23 cellular contexts compared by ENCODE assay signal in the genomic region with DNA sequence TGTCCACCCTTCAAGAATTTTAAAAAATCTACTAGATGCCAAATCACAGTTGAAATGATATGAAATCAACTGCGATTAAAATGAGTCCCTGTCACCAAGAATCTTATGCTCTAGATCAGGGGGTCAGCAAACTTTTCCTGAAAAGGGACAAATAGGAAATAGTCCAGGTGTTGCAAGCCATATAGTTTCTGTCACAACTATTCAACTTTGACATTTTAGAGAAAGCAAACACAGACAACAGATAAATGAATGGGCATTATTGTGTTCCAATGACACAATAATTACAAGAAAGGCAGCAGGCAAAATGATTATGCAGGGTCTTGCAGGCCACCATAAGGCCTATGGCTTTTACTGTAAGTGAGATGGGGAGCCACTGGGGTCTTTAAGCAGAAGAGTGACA. TPM values are rescaled to one million over a fixed set of nuclear protein-coding genes. Genes with fewer than 3 reads are reported as not detected.
A peak's percentile ranks its signal among the peaks of the same experiment; 100 is the strongest.
DNase-seq lines count a peak whose midpoint lies in the region; ATAC-seq, FAIRE-seq and TF ChIP-seq lines count a peak whose summit lies in the region.
"Had no signal": no experiment of that assay in that cellular context is flagged by ENCODE, and none has a peak within 500 bp of the region (broad histone marks: within the 10 kb centered on the region; RNA-seq: fewer than 3 reads in every experiment).

No MANE protein-coding gene starts in this region.

- intact Hi-C loops in HepG2 (cut with micrococcal nuclease; ENCODE audit: unreplicated experiment), result no loop called here
- intact Hi-C loops in right lobe of liver (cut with DNase I), result no loop called here

- no peak overlapping the region for H3K4me2 ChIP-seq in HepG2 (ENCODE audit: low read depth, low read length)
- H3K4me2 ChIP-seq: A549; BLaER1 treated with 17β-estradiol and CSF1 and Interleukin-3, amounts not matched to agents 10 nM and 100 nM had no signal

- 86% methylated on average over 1 of the region's 1 CpG for WGBS in HepG2 (ENCODE audit: low lambda C conversion rate)
- 100% methylated on average over 1 of the region's 1 CpG for WGBS in right lobe of liver (ENCODE audit: insufficient coverage, low coverage, low lambda C conversion rate, missing lambda C conversion rate)

- DNase-seq in NCI-H146 (lab: John Stamatoyannopoulos, UW), result peak; percentile 32
- no peak for DNase-seq in NCI-H146 treated with DMSO at 0.1 percent for 48 hours (lab: John Stamatoyannopoulos, UW; ENCODE audit: unreplicated experiment)
- peak; percentile 29 for DNase-seq in HepG2 (ENCODE audit: low spot score)
- no peak for DNase-seq in right lobe of liver
- no peak for DNase-seq in D341Med (ENCODE audit: low spot score)
- DNase-seq: AML-193; Caco-2; Calu3; CD4-positive, alpha-beta T cell; CD8-positive, alpha-beta T cell; DMS 273 treated with DMSO at 0.1 percent for 48 hours; DMS153; DMS53; DMS79; DND-41; EL; GDM1 had no signal

- peaks cover 3 to 5% of the 10 kb centered on the region in 2 experiments; a peak in 3 of 5 replicates for H3K36me3 ChIP-seq in HepG2 (replicated peaks in 1 of 2; ENCODE audit: control insufficient read depth in 1 of 2, insufficient read depth in 2 of 2, low read length in 2 of 2)
- no peaks in the 10 kb centered on the region for H3K36me3 ChIP-seq in right lobe of liver

- CTCF ChIA-PET in HepG2 (lab: Yijun Ruan, JAX; ENCODE audit: low intra/inter-chr PET ratio, low total read pairs), result no interaction called here

- H3K27me3 ChIP-seq in HepG2 (ENCODE audit: control insufficient read depth in 1 of 2, insufficient read depth in 2 of 2, low read length in 2 of 2), result no peaks in the 10 kb centered on the region; a peak in 1 of 5 replicates
- H3K27me3 ChIP-seq in right lobe of liver, result no peaks in the 10 kb centered on the region
- H3K27me3 ChIP-seq: BLaER1 treated with 17β-estradiol and CSF1 and Interleukin-3, amounts not matched to agents 10 nM and 100 nM had no signal

- H3K9ac ChIP-seq in HepG2 (ENCODE audit: insufficient read depth, low read depth, low read length), result no peak overlapping the region
- H3K9ac ChIP-seq: BLaER1 treated with 17β-estradiol and CSF1 and Interleukin-3, amounts not matched to agents 10 nM and 100 nM had no signal

- no peak; the same call in 2 of the 3 replicates for ATAC-seq in HepG2
- no peak for ATAC-seq in right lobe of liver
- ATAC-seq: A549; CD8-positive, alpha-beta T cell; GM12878 had no signal

- FAIRE-seq in HepG2 (lab: Jason Lieb, UNC), result no peak
- FAIRE-seq: A549, GM12878, GM19239 had no signal

- no peaks in the 10 kb centered on the region for H4K20me1 ChIP-seq in HepG2 (ENCODE audit: insufficient read depth, low read length)
- H4K20me1 ChIP-seq: BLaER1 treated with 17β-estradiol and CSF1 and Interleukin-3, amounts not matched to agents 10 nM and 100 nM had no signal

- BruUV-seq in HepG2 (replicated peaks; lab: Mats Ljungman, UMichigan), result no TSS peak

- H3K27ac ChIP-seq in HepG2 (ENCODE audit: extremely low read length, insufficient read depth, low read length) (peak overlapping the region; percentile 36), right lobe of liver (no peak overlapping the region)
- H3K27ac ChIP-seq: 22Rv1; A549; BLaER1 treated with 17β-estradiol and CSF1 and Interleukin-3, amounts not matched to agents 10 nM and 100 nM; C4-2B had no signal

- H3K79me2 ChIP-seq in HepG2 (ENCODE audit: insufficient read depth, low read length), result no peaks in the 10 kb centered on the region

- in situ Hi-C loops in HepG2 (cut with HindIII; ENCODE audit: extremely low pct_ligation_motif_present, low pct_unique_long_range_greater_than_20kb), result no loop called here

- TF ChIP-seq CTCF in HepG2 (CRISPR knock-in tag; IDR thresholded peaks at IDR 0.05) (no peak), right lobe of liver (IDR thresholded peaks at IDR 0.05) (no peak)

- POLR2A ChIA-PET in HepG2 (lab: Yijun Ruan, JAX), result no interaction called here

- H3K9me3 ChIP-seq in HepG2 (ENCODE audit: low read length) (no peaks in the 10 kb centered on the region), right lobe of liver (no peaks in the 10 kb centered on the region)
- H3K9me3 ChIP-seq: A549; BLaER1 treated with 17β-estradiol and CSF1 and Interleukin-3, amounts not matched to agents 10 nM and 100 nM; Caco-2 had no signal

- no peak for TF ChIP-seq POLR2A in HepG2 (IDR thresholded peaks at IDR 0.05; ENCODE audit: insufficient read depth in 1 of 2, low read depth in 2 of 2, low read length in 2 of 2)
- TF ChIP-seq POLR2A in right lobe of liver (IDR thresholded peaks at IDR 0.05), result no peak

- no peak overlapping the region for H2AFZ ChIP-seq in HepG2 (ENCODE audit: low read length)

- TF ChIP-seq EP300 in HepG2 (IDR thresholded peaks at IDR 0.05; ENCODE audit: low read depth in 2 of 2, low read length in 2 of 2) (no peak), HepG2 (CRISPR knock-in tag; IDR thresholded peaks at IDR 0.05; ENCODE audit: borderline replicate concordance) (no peak)

- H3K4me3 ChIP-seq in HepG2 (replicated peaks in 1 of 3; ENCODE audit: insufficient read depth in 1 of 3, low read depth in 2 of 3, low read length in 3 of 3) (no peak overlapping the region), right lobe of liver (no peak overlapping the region)
- H3K4me3 ChIP-seq: A549; BLaER1 treated with 17β-estradiol and CSF1 and Interleukin-3, amounts not matched to agents 10 nM and 100 nM; GM12878 had no signal

- no peak for TF ChIP-seq RAD21 in HepG2 (CRISPR knock-in tag; IDR thresholded peaks at IDR 0.05)

- H3K4me1 ChIP-seq in HepG2 (ENCODE audit: insufficient read depth, low read length) (peaks cover 25% of the 10 kb centered on the region), right lobe of liver (no peaks in the 10 kb centered on the region)
- H3K4me1 ChIP-seq: A549; BLaER1 treated with 17β-estradiol and CSF1 and Interleukin-3, amounts not matched to agents 10 nM and 100 nM; Caco-2 had no signal

TF ChIP-seq in HepG2, 621 proteins besides CTCF, POLR2A, EP300 and RAD21 (continues in another document):
- TF ChIP-seq SIX1 (CRISPR knock-in tag; IDR thresholded peaks at IDR 0.05; ENCODE audit: borderline replicate concordance), result no peak
- TF ChIP-seq, protein P1, sequence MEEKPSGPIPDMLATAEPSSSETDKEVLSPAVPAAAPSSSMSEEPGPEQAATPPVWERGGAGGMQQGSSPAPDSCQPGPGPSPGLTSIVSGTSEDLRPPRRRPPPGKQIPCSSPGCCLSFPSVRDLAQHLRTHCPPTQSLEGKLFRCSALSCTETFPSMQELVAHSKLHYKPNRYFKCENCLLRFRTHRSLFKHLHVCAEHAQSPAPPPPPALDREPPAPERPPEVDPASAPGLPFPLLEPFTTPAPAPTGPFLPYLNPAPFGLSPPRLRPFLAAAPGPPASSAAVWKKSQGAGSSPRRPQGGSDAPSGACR (CRISPR knock-in tag; IDR thresholded peaks at IDR 0.05), result no peak

RNA-seq across cellular contexts. Expression of a gene that starts 58.6 kb away (rescaled TPM):
- 51.8 and 57.9 TPM in 2 replicates for total RNA-seq in HepG2 (2016; rRNA removed; fragmentation: Illumina TruSeq; extraction: Trizol)
- total RNA-seq in HepG2 (2016; cell fraction: cytosol; rRNA removed; fragmentation: Illumina TruSeq; extraction: Trizol; ENCODE audit: low read depth), result 104 and 120 TPM in 2 replicates
- 64.0 and 123 TPM in 2 replicates for total RNA-seq in HepG2 (2016; cell fraction: insoluble cytoplasmic fraction; rRNA removed; fragmentation: Illumina TruSeq; extraction: Trizol)
- 84.7 and 100 TPM in 2 replicates for total RNA-seq in HepG2 (2016; cell fraction: membrane; rRNA removed; fragmentation: Illumina TruSeq; extraction: Trizol)
- 40.4 and 42.9 TPM in 2 replicates for total RNA-seq in HepG2 (2016; cell fraction: nucleus; rRNA removed; fragmentation: Illumina TruSeq; extraction: Trizol)
- polyA plus RNA-seq in HepG2 (2011; rRNA removed), result 26.1 and 42.4 TPM in 2 replicates
- polyA plus RNA-seq in HepG2 (2011; cell fraction: cytosol; rRNA removed), result 20.1 and 22.4 TPM in 2 replicates
- polyA plus RNA-seq in HepG2 (2011; cell fraction: nucleus; rRNA removed), result 11.1 and 15.1 TPM in 2 replicates
- polyA plus RNA-seq in HepG2 (2012), result 23.5 and 24.7 TPM in 2 replicates
- 80.2 and 87.5 TPM in 2 replicates for polyA plus RNA-seq in HepG2 (2016; cell fraction: cytosol; fragmentation: Illumina TruSeq; extraction: Trizol; ENCODE audit: low read depth)
- polyA plus RNA-seq in HepG2 (2016; cell fraction: insoluble cytoplasmic fraction; fragmentation: Illumina TruSeq; extraction: Trizol; ENCODE audit: low read depth), result 46.2 and 82.2 TPM in 2 replicates
- 60.8 and 86.8 TPM in 2 replicates for polyA plus RNA-seq in HepG2 (2016; cell fraction: membrane; fragmentation: Illumina TruSeq; extraction: Trizol; ENCODE audit: low read depth)
- 40.9 and 42.9 TPM in 2 replicates for polyA plus RNA-seq in HepG2 (2016; cell fraction: nucleus; fragmentation: Illumina TruSeq; extraction: Trizol; ENCODE audit: insufficient read depth, low read depth)
- polyA minus RNA-seq in HepG2 (2011; rRNA and poly(A)+ RNA removed; ENCODE audit: low replicate concordance), result 4.9 and 8.8 TPM in 2 replicates
- 5.8 and 5.9 TPM in 2 replicates for polyA minus RNA-seq in HepG2 (2011; cell fraction: cytosol; rRNA and poly(A)+ RNA removed)
- 34.9 and 50.6 TPM in 2 replicates for polyA minus RNA-seq in HepG2 (2011; cell fraction: nucleus; rRNA and poly(A)+ RNA removed)
- total RNA-seq in right lobe of liver, result 10 to 100 TPM in 3 of 6 experiments, 1 to 10 TPM in 3; 5.9 to 17.9 (median 10.6) TPM

RNA-seq across cellular contexts. Expression of a gene that starts 58.7 kb away (rescaled TPM):
- 19.1 and 23.1 TPM in 2 replicates for total RNA-seq in HepG2 (2016; rRNA removed; fragmentation: Illumina TruSeq; extraction: Trizol)
- 3.9 and 5.7 TPM in 2 replicates for total RNA-seq in HepG2 (2016; cell fraction: cytosol; rRNA removed; fragmentation: Illumina TruSeq; extraction: Trizol; ENCODE audit: low read depth)
- total RNA-seq in HepG2 (2016; cell fraction: insoluble cytoplasmic fraction; rRNA removed; fragmentation: Illumina TruSeq; extraction: Trizol), result 17.1 and 19.0 TPM in 2 replicates
- 8.0 and 9.1 TPM in 2 replicates for total RNA-seq in HepG2 (2016; cell fraction: membrane; rRNA removed; fragmentation: Illumina TruSeq; extraction: Trizol)
- total RNA-seq in HepG2 (2016; cell fraction: nucleus; rRNA removed; fragmentation: Illumina TruSeq; extraction: Trizol), result 31.1 and 33.6 TPM in 2 replicates
- 10.8 and 12.8 TPM in 2 replicates for polyA plus RNA-seq in HepG2 (2011; rRNA removed)
- 7.0 and 7.4 TPM in 2 replicates for polyA plus RNA-seq in HepG2 (2011; cell fraction: cytosol; rRNA removed)
- polyA plus RNA-seq in HepG2 (2011; cell fraction: nucleus; rRNA removed), result 3.7 and 3.8 TPM in 2 replicates
- polyA plus RNA-seq in HepG2 (2012), result 6.9 and 11.8 TPM in 2 replicates
- polyA plus RNA-seq in HepG2 (2016; cell fraction: cytosol; fragmentation: Illumina TruSeq; extraction: Trizol; ENCODE audit: low read depth), result 4.8 TPM in 2 replicates
- polyA plus RNA-seq in HepG2 (2016; cell fraction: insoluble cytoplasmic fraction; fragmentation: Illumina TruSeq; extraction: Trizol; ENCODE audit: low read depth), result 24.0 and 26.4 TPM in 2 replicates
- polyA plus RNA-seq in HepG2 (2016; cell fraction: membrane; fragmentation: Illumina TruSeq; extraction: Trizol; ENCODE audit: low read depth), result 7.8 and 9.4 TPM in 2 replicates
- 10.4 and 10.7 TPM in 2 replicates for polyA plus RNA-seq in HepG2 (2016; cell fraction: nucleus; fragmentation: Illumina TruSeq; extraction: Trizol; ENCODE audit: insufficient read depth, low read depth)
- polyA minus RNA-seq in HepG2 (2011; rRNA and poly(A)+ RNA removed; ENCODE audit: low replicate concordance), result 12.8 and 23.6 TPM in 2 replicates
- polyA minus RNA-seq in HepG2 (2011; cell fraction: cytosol; rRNA and poly(A)+ RNA removed), result 7.4 and 8.1 TPM in 2 replicates
- polyA minus RNA-seq in HepG2 (2011; cell fraction: nucleus; rRNA and poly(A)+ RNA removed), result 78.1 and 97.2 TPM in 2 replicates
- 10 to 100 TPM in 2 of 6 experiments, 1 to 10 TPM in 4; 7.3 to 16.4 (median 9.2) TPM for total RNA-seq in right lobe of liver

Comparison
In these comparisons a context has a peak if more than half of its experiments do, and no peak if none do; other contexts are left out.
1. DNase-seq: peak in NCI-H146 (single experiment) and HepG2 (single experiment); none in NCI-H146 treated with DMSO at 0.1 percent for 48 hours (single experiment), right lobe of liver (0 of 3) and D341Med (single experiment).